12 cellular contexts compared by ENCODE assay signal in the genomic region with DNA sequence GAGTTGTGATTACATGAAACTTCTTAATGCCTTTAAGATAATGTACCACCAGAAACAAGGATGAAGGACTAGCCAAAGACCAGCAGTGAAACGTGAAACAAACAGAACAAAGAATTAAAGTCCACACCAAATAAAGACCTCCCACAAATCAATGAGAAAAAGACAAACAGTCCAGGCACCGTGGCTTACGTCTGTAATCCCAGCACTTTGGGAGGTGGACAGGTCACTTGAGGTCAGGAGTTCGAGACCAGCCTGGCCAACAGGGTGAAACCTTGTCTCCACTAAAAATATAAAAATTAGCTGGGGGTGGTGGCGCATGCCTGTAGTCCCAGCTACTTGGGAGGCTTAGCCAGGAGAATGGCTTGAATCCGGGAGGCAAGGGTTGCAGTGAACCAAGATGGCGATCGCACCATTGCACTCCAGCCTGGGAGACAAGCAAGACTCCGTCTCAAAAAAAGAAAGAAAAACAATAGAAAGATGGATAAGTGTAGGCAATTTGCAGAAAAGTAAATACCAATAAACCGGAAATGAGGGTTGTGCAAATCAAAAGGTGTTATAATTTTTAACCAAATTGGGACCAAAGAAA.
DNase-seq lines count a peak whose midpoint lies in the region; ATAC-seq and TF ChIP-seq lines count a peak whose summit lies in the region.
"Had no signal": no experiment of that assay in that cellular context is flagged by ENCODE, and none has a peak within 500 bp of the region (broad histone marks: within the 10 kb centered on the region; RNA-seq: fewer than 3 reads in every experiment).

No MANE protein-coding gene starts in this region.

- H3K4me3 Mint-ChIP-seq in activated naive CD8-positive, alpha-beta T cell treated with anti-CD3 and anti-CD28 coated beads, Interleukin-2, amount 10 ng/mL, durations not matched to agents 7 days and 5 days: no peak overlapping the region
- no peak overlapping the region for H3K4me3 Mint-ChIP-seq in activated naive CD8-positive, alpha-beta T cell treated with anti-CD3 and anti-CD28 coated beads, Interleukin-2, amount 50 U/mL, for 24 hours
- H3K4me3 Mint-ChIP-seq in activated T-helper 2 cell treated with anti-CD3 and anti-CD28 coated beads, Interferon-gamma antibody, Interleukin-2, Interleukin-4, amounts not matched to agents 10 μg/mL and 5 μg/mL and 100 μg/mL, durations not matched to agents 14 hours and 24 hours and 36 hours (ENCODE audit: low read depth): peak overlapping the region; percentile 30
- H3K4me3 Mint-ChIP-seq: CD4-positive, alpha-beta T cell had no signal

- peak overlapping the region in 1 of 2 donors; percentile 27 for H3K27ac ChIP-seq in liver (ENCODE audit: low read depth in 1 of 2, low read length in 2 of 2)
- no peak overlapping the region for H3K27ac ChIP-seq in substantia nigra (ENCODE audit: low read depth, low read length, poor library complexity, severe bottlenecking)

- no peaks in the 10 kb centered on the region for H3K27me3 Mint-ChIP-seq in activated naive CD8-positive, alpha-beta T cell treated with anti-CD3 and anti-CD28 coated beads, Interleukin-2, amount 10 ng/mL, durations not matched to agents 7 days and 5 days
- no peaks in the 10 kb centered on the region for H3K27me3 Mint-ChIP-seq in activated naive CD8-positive, alpha-beta T cell treated with anti-CD3 and anti-CD28 coated beads, Interleukin-2, amount 50 U/mL, for 24 hours
- H3K27me3 Mint-ChIP-seq in activated T-helper 2 cell treated with anti-CD3 and anti-CD28 coated beads, Interferon-gamma antibody, Interleukin-2, Interleukin-4, amounts not matched to agents 10 μg/mL and 5 μg/mL and 100 μg/mL, durations not matched to agents 14 hours and 24 hours and 36 hours (ENCODE audit: low read depth): no peaks in the 10 kb centered on the region
- H3K27me3 Mint-ChIP-seq: CD4-positive, alpha-beta T cell had no signal

- POLR2A ChIA-PET in activated naive CD8-positive, alpha-beta T cell treated with anti-CD3 and anti-CD28 coated beads, Interleukin-2, amount 10 ng/mL, durations not matched to agents 7 days and 5 days (lab: Charles Lee): no interaction called here

- no peak for ATAC-seq in activated naive CD8-positive, alpha-beta T cell treated with anti-CD3 and anti-CD28 coated beads, Interleukin-2, amount 10 ng/mL, durations not matched to agents 7 days and 5 days (ENCODE audit: low read depth)
- ATAC-seq in activated naive CD8-positive, alpha-beta T cell treated with anti-CD3 and anti-CD28 coated beads, Interleukin-2, amount 50 U/mL, for 24 hours: no peak

- intact Hi-C loops in activated T-helper 2 cell treated with anti-CD3 and anti-CD28 coated beads, Interferon-gamma antibody, Interleukin-2, Interleukin-4, amounts not matched to agents 10 μg/mL and 5 μg/mL and 100 μg/mL, durations not matched to agents 14 hours and 24 hours and 36 hours (cut with micrococcal nuclease): no loop called here

- H3K27ac Mint-ChIP-seq in activated naive CD8-positive, alpha-beta T cell treated with anti-CD3 and anti-CD28 coated beads, Interleukin-2, amount 10 ng/mL, durations not matched to agents 7 days and 5 days: peak overlapping the region; percentile 26
- H3K27ac Mint-ChIP-seq in activated naive CD8-positive, alpha-beta T cell treated with anti-CD3 and anti-CD28 coated beads, Interleukin-2, amount 50 U/mL, for 24 hours: no peak overlapping the region
- H3K27ac Mint-ChIP-seq in activated T-helper 2 cell treated with anti-CD3 and anti-CD28 coated beads, Interferon-gamma antibody, Interleukin-2, Interleukin-4, amounts not matched to agents 10 μg/mL and 5 μg/mL and 100 μg/mL, durations not matched to agents 14 hours and 24 hours and 36 hours: no peak overlapping the region
- H3K27ac Mint-ChIP-seq: CD4-positive, alpha-beta T cell had no signal

- no peak for DNase-seq in activated naive CD8-positive, alpha-beta T cell treated with anti-CD3 and anti-CD28 coated beads, Interleukin-2, amount 10 ng/mL, durations not matched to agents 7 days and 5 days
- DNase-seq in activated naive CD8-positive, alpha-beta T cell treated with anti-CD3 and anti-CD28 coated beads, Interleukin-2, amount 50 U/mL, for 24 hours: no peak
- no peak for DNase-seq in activated T-helper 2 cell treated with anti-CD3 and anti-CD28 coated beads, Interferon-gamma antibody, Interleukin-2, Interleukin-4, amounts not matched to agents 10 μg/mL and 5 μg/mL and 100 μg/mL, durations not matched to agents 14 hours and 24 hours and 36 hours (ENCODE audit: low spot score)
- DNase-seq in substantia nigra (lab: John Stamatoyannopoulos, UW) (no peak), KG1 (lab: John Stamatoyannopoulos, UW) (no peak), NOMO-1 treated with dmso at 0.1 percent for 144 hours (lab: John Stamatoyannopoulos, UW; ENCODE audit: unreplicated experiment) (no peak)
- DNase-seq: 8988T; C1 segment of cervical spinal cord; Caco-2; CD4-positive, alpha-beta T cell had no signal

- H3K9me3 Mint-ChIP-seq in activated naive CD8-positive, alpha-beta T cell treated with anti-CD3 and anti-CD28 coated beads, Interleukin-2, amount 10 ng/mL, durations not matched to agents 7 days and 5 days: peaks cover 3% of the 10 kb centered on the region
- no peaks in the 10 kb centered on the region for H3K9me3 Mint-ChIP-seq in activated naive CD8-positive, alpha-beta T cell treated with anti-CD3 and anti-CD28 coated beads, Interleukin-2, amount 50 U/mL, for 24 hours
- no peaks in the 10 kb centered on the region for H3K9me3 Mint-ChIP-seq in activated T-helper 2 cell treated with anti-CD3 and anti-CD28 coated beads, Interferon-gamma antibody, Interleukin-2, Interleukin-4, amounts not matched to agents 10 μg/mL and 5 μg/mL and 100 μg/mL, durations not matched to agents 14 hours and 24 hours and 36 hours
- H3K9me3 Mint-ChIP-seq: CD4-positive, alpha-beta T cell had no signal

- no peaks in the 10 kb centered on the region for H3K27me3 ChIP-seq in liver (ENCODE audit: control insufficient read depth in 4 of 4, insufficient read depth in 4 of 4, low read length in 3 of 4)

- no peak overlapping the region for H3K4me3 ChIP-seq in liver (ENCODE audit: low read depth in 1 of 3, low read length in 3 of 3)
- H3K4me3 ChIP-seq: HAP-1 had no signal

- peak in 1 of 2 donors; percentile 35 for TF ChIP-seq RAD21 in liver (IDR thresholded peaks at IDR 0.05)

- no peaks in the 10 kb centered on the region for H3K9me3 ChIP-seq in liver (ENCODE audit: control insufficient read depth in 4 of 4, low read length in 3 of 4)
- H3K9me3 ChIP-seq: Caco-2, HAP-1 had no signal

- H3K36me3 Mint-ChIP-seq in activated naive CD8-positive, alpha-beta T cell treated with anti-CD3 and anti-CD28 coated beads, Interleukin-2, amount 10 ng/mL, durations not matched to agents 7 days and 5 days: peaks cover 5% of the 10 kb centered on the region
- H3K36me3 Mint-ChIP-seq in activated naive CD8-positive, alpha-beta T cell treated with anti-CD3 and anti-CD28 coated beads, Interleukin-2, amount 50 U/mL, for 24 hours (ENCODE audit: low read depth): peaks cover 4% of the 10 kb centered on the region
- H3K36me3 Mint-ChIP-seq in activated T-helper 2 cell treated with anti-CD3 and anti-CD28 coated beads, Interferon-gamma antibody, Interleukin-2, Interleukin-4, amounts not matched to agents 10 μg/mL and 5 μg/mL and 100 μg/mL, durations not matched to agents 14 hours and 24 hours and 36 hours (ENCODE audit: low read depth): peaks cover 7% of the 10 kb centered on the region

- WGBS in liver: 52% methylated on average over 10 of the region's 10 CpGs

- no peaks in the 10 kb centered on the region for H3K36me3 ChIP-seq in liver (ENCODE audit: control insufficient read depth in 4 of 4, insufficient read depth in 3 of 4, low read depth in 1 of 4, low read length in 3 of 4)
- H3K36me3 ChIP-seq: HAP-1 had no signal

- no peak for TF ChIP-seq CTCF in liver (IDR thresholded peaks at IDR 0.05; ENCODE audit: low read depth, low read length, missing input control)

- H3K4me1 Mint-ChIP-seq in activated naive CD8-positive, alpha-beta T cell treated with anti-CD3 and anti-CD28 coated beads, Interleukin-2, amount 10 ng/mL, durations not matched to agents 7 days and 5 days: peaks cover 32% of the 10 kb centered on the region
- H3K4me1 Mint-ChIP-seq in activated naive CD8-positive, alpha-beta T cell treated with anti-CD3 and anti-CD28 coated beads, Interleukin-2, amount 50 U/mL, for 24 hours: peaks cover 43% of the 10 kb centered on the region
- H3K4me1 Mint-ChIP-seq in activated T-helper 2 cell treated with anti-CD3 and anti-CD28 coated beads, Interferon-gamma antibody, Interleukin-2, Interleukin-4, amounts not matched to agents 10 μg/mL and 5 μg/mL and 100 μg/mL, durations not matched to agents 14 hours and 24 hours and 36 hours (ENCODE audit: low read depth): peaks cover 42% of the 10 kb centered on the region

- H3K4me1 ChIP-seq in liver (ENCODE audit: control insufficient read depth in 4 of 4, insufficient read depth in 4 of 4, low read length in 3 of 4): peaks cover 27 to 59% (median 40%) of the 10 kb centered on the region in 4 donors
- H3K4me1 ChIP-seq: Caco-2, HAP-1 had no signal

- no peak overlapping the region for H3K9ac ChIP-seq in liver (ENCODE audit: low read depth in 1 of 2, low read length in 2 of 2)

TF ChIP-seq in liver, 16 proteins besides CTCF, POLR2A, EP300 and RAD21 (continues in another document):
- TF ChIP-seq HNF4A (conservative IDR thresholded peaks at IDR 0.05): peak; percentile 86 to 87
- no peak for TF ChIP-seq FOXA2 (IDR thresholded peaks at IDR 0.05)
- TF ChIP-seq JUND (IDR thresholded peaks at IDR 0.05): peak; percentile 56 to 63
- TF ChIP-seq HNF4G (IDR thresholded peaks at IDR 0.05): peak; percentile 74
- no peak for TF ChIP-seq GABPA (IDR thresholded peaks at IDR 0.05 in 1 of 2, conservative IDR thresholded peaks at IDR 0.05 in 1 of 2)
- TF ChIP-seq, protein P1, sequence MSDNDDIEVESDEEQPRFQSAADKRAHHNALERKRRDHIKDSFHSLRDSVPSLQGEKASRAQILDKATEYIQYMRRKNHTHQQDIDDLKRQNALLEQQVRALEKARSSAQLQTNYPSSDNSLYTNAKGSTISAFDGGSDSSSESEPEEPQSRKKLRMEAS (IDR thresholded peaks at IDR 0.05): peak; percentile 34
- TF ChIP-seq SP1 (IDR thresholded peaks at IDR 0.05): peak; percentile 80
- TF ChIP-seq EGR1 (IDR thresholded peaks at IDR 0.05; ENCODE audit: low read depth in 2 of 2): no peak
